1 cellular context compared by ENCODE assay signal in genomic region chr2:33029459-33029858, GRCh38.
TF ChIP-seq lines count a peak whose summit lies in the region.

No MANE protein-coding gene starts in this region.

TF ChIP-seq in liver, 16 proteins besides CTCF, POLR2A, EP300 and RAD21 (continued from another document):
- TF ChIP-seq YY1 (IDR thresholded peaks at IDR 0.05), result no peak
- TF ChIP-seq FOXA2 (IDR thresholded peaks at IDR 0.05), result no peak
- peak; percentile 42 to 67 for TF ChIP-seq RXRA (IDR thresholded peaks at IDR 0.05)
